Comparison of ENCODE assay signal across 8 cellular contexts in genomic region chr19:46786236-46787039, GRCh38. TPM values are rescaled to one million over a fixed set of nuclear protein-coding genes. Genes with fewer than 3 reads are reported as not detected.
A peak's percentile ranks its signal among the peaks of the same experiment; 100 is the strongest.
DNase-seq lines count a peak whose midpoint lies in the region; ATAC-seq, FAIRE-seq and TF ChIP-seq lines count a peak whose summit lies in the region.

No MANE protein-coding gene starts in this region.

- peak overlapping the region; percentile 66 for H2BK120ac ChIP-seq in IMR-90 (ENCODE audit: low read depth, low read length)

- BruUV-seq in IMR-90 (replicated peaks; lab: Mats Ljungman, UMichigan) = no TSS peak

- H3K27ac ChIP-seq in IMR-90 (ENCODE audit: insufficient read depth, low read length) (peak overlapping the region; percentile 84), heart left ventricle (peak overlapping the region; percentile 49 to 95 (median 82)), psoas muscle (peak overlapping the region; percentile 65)

- H3K14ac ChIP-seq in IMR-90 (replicated peaks; ENCODE audit: low read depth, low read length) = peak overlapping the region; percentile 90

- peak overlapping the region; percentile 76 for H3K18ac ChIP-seq in IMR-90 (ENCODE audit: low read depth, low read length)

- H2AFZ ChIP-seq in IMR-90 (replicated peaks; ENCODE audit: low read length, poor library complexity) = peak overlapping the region; percentile 48

- H3K4me2 ChIP-seq in IMR-90 (ENCODE audit: low read depth, low read length) = peak overlapping the region; percentile 82

- peaks cover 32% of the 10 kb centered on the region for H3K36me3 Mint-ChIP-seq in activated naive CD4-positive, alpha-beta T cell treated with anti-CD3 and anti-CD28 coated beads, Interleukin-2, amount 50 U/mL, for 24 hours

- DNase-seq in GM13977 (ENCODE audit: low spot score) (peak; percentile 84), IMR-90 (peak; percentile 83), SKM-1 treated with dmso at 0.1 percent for 144 hours (lab: John Stamatoyannopoulos, UW; ENCODE audit: unreplicated experiment) (peak; percentile 70), heart left ventricle (peak; percentile 67 to 80 (median 77)), psoas muscle (peak; percentile 69 to 78), urothelium cell line (ENCODE audit: low spot score) (peak; percentile 65), cerebellar nuclear complex (lab: John Stamatoyannopoulos, UW) (no peak)

- H2AK9ac ChIP-seq in IMR-90 (replicated peaks; ENCODE audit: low read depth, low read length, poor library complexity) = peak overlapping the region; percentile 100

- H3K36me3 ChIP-seq in IMR-90 (ENCODE audit: control insufficient read depth, insufficient read depth, low read length) (peaks cover 37% of the 10 kb centered on the region), heart left ventricle (peaks cover 0 to 21% (median 6%) of the 10 kb centered on the region in 9 donors), psoas muscle (ENCODE audit: insufficient read depth in 1 of 2, low read depth in 1 of 2) (no peaks in the 10 kb centered on the region)

- peak overlapping the region; percentile 98 for H3K56ac ChIP-seq in IMR-90 (ENCODE audit: extremely low read depth, insufficient read depth, low read length)

- dilution Hi-C loops in IMR-90 (cut with HindIII; ENCODE audit: low sequenced_read_pairs, unreplicated experiment) = no loop called here

- H3K4me3 Mint-ChIP-seq in activated naive CD4-positive, alpha-beta T cell treated with anti-CD3 and anti-CD28 coated beads, Interleukin-2, amount 50 U/mL, for 24 hours = peak overlapping the region; percentile 98

- H3K79me1 ChIP-seq in IMR-90 (ENCODE audit: low read depth in 1 of 2, low read length in 2 of 2) = peaks cover 18 to 55% of the 10 kb centered on the region in 2 experiments; a peak in 3 of 4 replicates

- no peaks in the 10 kb centered on the region for H3K27me3 Mint-ChIP-seq in activated naive CD4-positive, alpha-beta T cell treated with anti-CD3 and anti-CD28 coated beads, Interleukin-2, amount 50 U/mL, for 24 hours

- POLR2A ChIA-PET in IMR-90 (lab: Charles Lee; ENCODE audit: unreplicated experiment) = interaction anchor here (1.0 kb wide), 1 partner anchor 64 kb away, joined by 3 read pairs; the partner anchor contains the start of gene AP2S1

- H4K20me1 ChIP-seq in IMR-90 (ENCODE audit: insufficient read depth, low read length) = peaks cover 58% of the 10 kb centered on the region

- TF ChIP-seq CTCF in GM13977 (IDR thresholded peaks at IDR 0.05; ENCODE audit: extremely low read depth, insufficient read depth, missing control alignments) (no peak), IMR-90 (conservative IDR thresholded peaks at IDR 0.05; ENCODE audit: low read depth, low read length) (no peak), heart left ventricle (IDR thresholded peaks at IDR 0.05) (no peak), psoas muscle (IDR thresholded peaks at IDR 0.05) (no peak)

- in situ Hi-C loops in GM13977 (cut with MboI; ENCODE audit: low pct_unique_long_range_greater_than_20kb, low sequenced_read_pairs, unreplicated experiment) = no loop called here
- in situ Hi-C loops in IMR-90 (cut with MboI; ENCODE audit: low sequenced_read_pairs) = loop anchor here (10.0 kb wide), 1 partner anchor 58 kb away; no protein-coding TSS in a partner anchor

- H3K4me1 ChIP-seq in IMR-90 (ENCODE audit: control insufficient read depth, insufficient read depth, low read length) (peaks cover 11% of the 10 kb centered on the region), heart left ventricle (peaks cover 0 to 49% (median 26%) of the 10 kb centered on the region in 12 donors), psoas muscle (peaks cover 9% of the 10 kb centered on the region)

- H2AK5ac ChIP-seq in IMR-90 (ENCODE audit: low read depth, low read length) = peak overlapping the region; percentile 75

- H3K9me3 Mint-ChIP-seq in activated naive CD4-positive, alpha-beta T cell treated with anti-CD3 and anti-CD28 coated beads, Interleukin-2, amount 50 U/mL, for 24 hours = no peaks in the 10 kb centered on the region

- H3K4me3 ChIP-seq in IMR-90 (ENCODE audit: insufficient read depth, low read depth, low read length) (peak overlapping the region; percentile 97), heart left ventricle (peak overlapping the region; percentile 24 to 80 (median 64)), psoas muscle (peak overlapping the region; percentile 67)

- H4K8ac ChIP-seq in IMR-90 (ENCODE audit: low read depth in 2 of 2, low read length in 2 of 2) = peak overlapping the region; percentile 4 to 89

- intact Hi-C loops in IMR-90 (cut with micrococcal nuclease) = no loop called here
- intact Hi-C loops in heart left ventricle (cut with DNase I) = loop anchor here in 2 of 10 donors (5.0 to 10.0 kb wide), 2 partner anchors 41 to 48 kb away; no protein-coding TSS in a partner anchor
- intact Hi-C loops in psoas muscle (cut with DNase I) = loop anchor here in 1 of 2 donors (5.0 kb wide), 1 partner anchor 41 kb away; no protein-coding TSS in a partner anchor

- ATAC-seq in IMR-90 (ENCODE audit: low read depth) (peak; percentile 13), heart left ventricle (peak; percentile 26 to 73 (median 48)), psoas muscle (peak; percentile 22 to 46 (median 34))

- H2BK15ac ChIP-seq in IMR-90 (ENCODE audit: low read depth, low read length) = peak overlapping the region; percentile 4; the same call in 1 of the 3 replicates

- H4K5ac ChIP-seq in IMR-90 (ENCODE audit: low read depth, low read length) = peak overlapping the region; percentile 66

- 0% methylated on average over 7 of the region's 20 CpGs; no CpG with 5 or more reads in 1 of the 2 experiments for WGBS in IMR-90 (ENCODE audit: extremely low coverage in 2 of 2, insufficient read length in 1 of 2), 2 experiments
- 25 to 41% (median 36%) methylated on average over 15 to 20 of the region's 20 CpGs for WGBS in heart left ventricle, 4 donors
- 20 to 27% (median 25%) methylated on average over 20 of the region's 20 CpGs for WGBS in psoas muscle, 3 donors

- H3K27ac Mint-ChIP-seq in activated naive CD4-positive, alpha-beta T cell treated with anti-CD3 and anti-CD28 coated beads, Interleukin-2, amount 50 U/mL, for 24 hours = peak overlapping the region; percentile 98

- TF ChIP-seq POLR2A in IMR-90 (IDR thresholded peaks at IDR 0.05; ENCODE audit: low read depth, low read length) (no peak), heart left ventricle (IDR thresholded peaks at IDR 0.05) (no peak)

- H3K27me3 ChIP-seq in IMR-90 (ENCODE audit: control insufficient read depth, insufficient read depth, low read length) (no peaks in the 10 kb centered on the region), heart left ventricle (peaks cover 0 to 11% (median 0%) of the 10 kb centered on the region in 9 donors), psoas muscle (ENCODE audit: insufficient read depth in 3 of 3, low read length in 2 of 3) (peaks cover 0 to 21% (median 4%) of the 10 kb centered on the region in 3 donors)

- H3K23ac ChIP-seq in IMR-90 (ENCODE audit: low read depth, low read length) = peak overlapping the region; percentile 96

- H3K9me3 ChIP-seq in IMR-90 (ENCODE audit: control insufficient read depth, insufficient read depth, low read length) (no peaks in the 10 kb centered on the region), heart left ventricle (no peaks in the 10 kb centered on the region), psoas muscle (no peaks in the 10 kb centered on the region)

- TF ChIP-seq RAD21 in IMR-90 (IDR thresholded peaks at IDR 0.05; ENCODE audit: low read length) = no peak; the same call in 1 of the 2 replicates

- peaks cover 42% of the 10 kb centered on the region for H3K4me1 Mint-ChIP-seq in activated naive CD4-positive, alpha-beta T cell treated with anti-CD3 and anti-CD28 coated beads, Interleukin-2, amount 50 U/mL, for 24 hours

- CTCF ChIA-PET in IMR-90 (lab: Yijun Ruan, JAX) = interaction anchor here (0.6 to 1.1 kb wide), 2 partner anchors 45 to 303 kb away, joined by 3 to 4 read pairs; no protein-coding TSS in a partner anchor

- H4K91ac ChIP-seq in IMR-90 (ENCODE audit: insufficient read depth, low read depth, low read length) = peak overlapping the region; percentile 73

- H2BK5ac ChIP-seq in IMR-90 (ENCODE audit: low read depth, low read length, poor library complexity, severe bottlenecking) = peak overlapping the region; percentile 73

- FAIRE-seq in urothelium cell line (lab: Jason Lieb, UNC) = no peak

- peaks cover 7% of the 10 kb centered on the region; the same call in 1 of the 2 replicates for H3K9me1 ChIP-seq in IMR-90 (ENCODE audit: insufficient read depth, low read length)

- H2BK20ac ChIP-seq in IMR-90 (ENCODE audit: low read depth, low read length) = peak overlapping the region; percentile 51

- peak overlapping the region; percentile 87 for H3K4ac ChIP-seq in IMR-90 (ENCODE audit: low read depth, low read length)

- peak overlapping the region; percentile 99 for H3K9ac ChIP-seq in IMR-90 (ENCODE audit: low read depth, low read length)

TF ChIP-seq in IMR-90, 13 proteins besides CTCF, POLR2A, EP300 and RAD21 (continues in another document):
- TF ChIP-seq MAZ (IDR thresholded peaks at IDR 0.05; ENCODE audit: borderline replicate concordance, low read depth, low read length) = peak; percentile 58; the same call in 1 of the 2 replicates

RNA-seq across cellular contexts. Expression of gene SLC1A5, which starts 2.0 kb away (rescaled TPM):
- 105 and 142 TPM in 2 replicates for total RNA-seq in IMR-90 (2012; rRNA removed)
- 155 and 171 TPM in 2 replicates for polyA plus RNA-seq in IMR-90 (2012; rRNA removed)
- polyA plus RNA-seq in IMR-90 (2012; cell fraction: cytosol; rRNA removed) = 117 and 213 TPM in 2 replicates
- 88.4 and 128 TPM in 2 replicates for polyA plus RNA-seq in IMR-90 (2012; cell fraction: nucleus; rRNA removed; ENCODE audit: low replicate concordance)
- 10 to 100 TPM in 4 of 9 donors, 1 to 10 TPM in 5; 3.7 to 22.4 (median 8.9) TPM for total RNA-seq in heart left ventricle
- 10 to 100 TPM in 1 of 2 donors, 1 to 10 TPM in 1; 3.8 to 21.5 TPM for polyA plus RNA-seq in heart left ventricle
- total RNA-seq in psoas muscle = 10 to 100 TPM in 1 of 4 donors, 1 to 10 TPM in 3; 5.4 to 12.6 (median 8.2) TPM
- 10 to 100 TPM in 1 of 3 donors, 1 to 10 TPM in 2; 3.2 to 10.3 (median 3.4) TPM for polyA plus RNA-seq in psoas muscle

RNA-seq across cellular contexts. Expression of gene STRN4, which starts 40.2 kb away (rescaled TPM):
- total RNA-seq in IMR-90 (2012; rRNA removed) (36.7 and 37.8 TPM in 2 replicates), heart left ventricle (10 to 100 TPM; 41.0 to 93.6 (median 53.7) TPM), psoas muscle (10 to 100 TPM; 28.6 to 72.3 (median 40.6) TPM)
- polyA plus RNA-seq in IMR-90 (2012; rRNA removed) (112 and 127 TPM in 2 replicates), heart left ventricle (10 to 100 TPM; 42.2 to 89.6 TPM), psoas muscle (10 to 100 TPM; 45.2 to 53.9 (median 46.2) TPM)
- polyA plus RNA-seq in IMR-90 (2012; cell fraction: cytosol; rRNA removed) = 111 and 127 TPM in 2 replicates
- 158 and 365 TPM in 2 replicates for polyA plus RNA-seq in IMR-90 (2012; cell fraction: nucleus; rRNA removed; ENCODE audit: low replicate concordance)

RNA-seq across cellular contexts. Expression of gene FKRP, which starts 40.6 kb away (rescaled TPM):
- total RNA-seq in IMR-90 (2012; rRNA removed) (5.8 and 6.1 TPM in 2 replicates), heart left ventricle (10 to 100 TPM; 13.9 to 25.1 (median 19.8) TPM), psoas muscle (10 to 100 TPM; 14.4 to 24.5 (median 20.3) TPM)
- polyA plus RNA-seq in IMR-90 (2012; rRNA removed) (25.3 and 28.5 TPM in 2 replicates), heart left ventricle (10 to 100 TPM; 14.4 to 20.7 TPM), psoas muscle (10 to 100 TPM; 11.6 to 15.0 (median 13.1) TPM)
- polyA plus RNA-seq in IMR-90 (2012; cell fraction: cytosol; rRNA removed) = 22.3 and 36.1 TPM in 2 replicates
- 50.3 and 64.5 TPM in 2 replicates for polyA plus RNA-seq in IMR-90 (2012; cell fraction: nucleus; rRNA removed; ENCODE audit: low replicate concordance)

Comparison
In these comparisons a context has a peak if more than half of its experiments do, and no peak if none do; other contexts are left out.
1. DNase-seq: peak in GM13977 (single experiment), IMR-90 (single experiment), SKM-1 treated with dmso at 0.1 percent for 144 hours (single experiment), heart left ventricle (5 of 5), psoas muscle (2 of 2) and urothelium cell line (single experiment); none in cerebellar nuclear complex (0 of 2).
2. Peak in every context shown above with its lines, with median percentiles within 50 percentile points of each other: ATAC-seq, H3K27ac ChIP-seq and H3K4me3 ChIP-seq.